20 cellular contexts compared by ENCODE assay signal in the genomic region with DNA sequence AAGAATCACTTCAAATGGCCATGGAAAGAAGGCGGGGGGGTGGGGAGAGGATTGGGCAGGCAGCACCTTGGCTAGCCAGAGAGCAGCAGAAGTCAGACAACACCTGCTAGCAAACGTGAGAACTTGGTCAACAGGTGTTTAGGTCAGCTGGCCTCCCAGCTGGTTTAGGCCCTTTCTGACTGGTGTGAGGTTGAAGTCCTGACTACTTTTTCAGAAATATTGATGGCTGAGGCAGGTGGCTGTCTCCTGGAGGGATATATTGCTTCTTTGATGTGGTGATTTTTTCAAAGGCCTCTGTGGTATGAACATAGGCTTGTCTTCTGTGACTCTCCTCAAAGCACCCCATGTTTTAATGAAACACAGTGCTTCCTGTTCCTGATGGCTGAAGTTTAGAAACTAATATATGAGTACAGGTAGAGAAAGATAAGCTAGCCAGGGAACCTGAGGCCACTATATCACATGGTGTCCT.
A peak's percentile ranks its signal among the peaks of the same experiment; 100 is the strongest.
DNase-seq lines count a peak whose midpoint lies in the region; TF ChIP-seq lines count a peak whose summit lies in the region.
"Had no signal": no experiment of that assay in that cellular context is flagged by ENCODE, and none has a peak within 500 bp of the region (broad histone marks: within the 10 kb centered on the region; RNA-seq: fewer than 3 reads in every experiment).

No MANE protein-coding gene starts in this region.

- peak; percentile 87 for DNase-seq in DMS53 (lab: John Stamatoyannopoulos, UW)
- peak; percentile 90 for DNase-seq in MM.1S
- peak; percentile 21 for DNase-seq in myocyte (ENCODE audit: low read depth)
- DNase-seq in nephron progenitor cell: no peak
- no peak for DNase-seq in uterus
- no peak for DNase-seq in cerebellar cortex (ENCODE audit: low spot score)
- no peak for DNase-seq in anterior cingulate cortex (lab: John Stamatoyannopoulos, UW)
- DNase-seq: DMS 273 treated with DMSO at 0.1 percent for 48 hours; EL; IMR-90; MV-4-11; NCI-H1436; NCI-H2081 treated with DMSO at 0.1 percent for 48 hours; NCI-H524; NK-92 treated with Interleukin-12 subunit alpha and Interleukin-12 subunit beta, amount 100 ng/mL, for 24 hours; PC-3 had no signal

- H3K27me3 ChIP-seq in MM.1S (replicated peaks; ENCODE audit: insufficient read depth, low read length) (no peaks in the 10 kb centered on the region), OCI-LY1 (ENCODE audit: insufficient read depth, low read length) (no peaks in the 10 kb centered on the region), uterus (no peaks in the 10 kb centered on the region)
- H3K27me3 ChIP-seq: BLaER1 treated with 17β-estradiol and CSF1 and Interleukin-3, amounts not matched to agents 10 nM and 100 nM; SJSA1 had no signal

- H3K4me2 ChIP-seq in MM.1S (ENCODE audit: low read depth, low read length) (peak overlapping the region; percentile 29; the same call in 1 of the 2 replicates), OCI-LY1 (ENCODE audit: low read length) (no peak overlapping the region)
- H3K4me2 ChIP-seq: A549; BLaER1 treated with 17β-estradiol and CSF1 and Interleukin-3, amounts not matched to agents 10 nM and 100 nM had no signal

- no peaks in the 10 kb centered on the region for H4K20me1 ChIP-seq in MM.1S (ENCODE audit: insufficient read depth, low read length)
- no peaks in the 10 kb centered on the region for H4K20me1 ChIP-seq in OCI-LY1 (ENCODE audit: insufficient read depth, low read length)
- H4K20me1 ChIP-seq: BLaER1 treated with 17β-estradiol and CSF1 and Interleukin-3, amounts not matched to agents 10 nM and 100 nM had no signal

- H3K4me1 Mint-ChIP-seq in nephron progenitor cell: peaks cover 5% of the 10 kb centered on the region

- H3K79me2 ChIP-seq in MM.1S (ENCODE audit: low read length) (no peaks in the 10 kb centered on the region), OCI-LY1 (ENCODE audit: insufficient read depth, low read length) (no peaks in the 10 kb centered on the region)

- no peaks in the 10 kb centered on the region for H3K27me3 Mint-ChIP-seq in nephron progenitor cell (ENCODE audit: low read depth, poor library complexity)

- H2AFZ ChIP-seq in MM.1S (ENCODE audit: low read length): no peak overlapping the region
- H2AFZ ChIP-seq in OCI-LY1 (ENCODE audit: low read length): no peak overlapping the region

- H3K36me3 Mint-ChIP-seq in nephron progenitor cell (ENCODE audit: low read depth): no peaks in the 10 kb centered on the region

- H3K27ac Mint-ChIP-seq in nephron progenitor cell: no peak overlapping the region

- H3K4me1 ChIP-seq in MM.1S (ENCODE audit: low read length) (peaks cover 20% of the 10 kb centered on the region), OCI-LY1 (ENCODE audit: insufficient read depth, low read length, severe bottlenecking) (peaks cover 40% of the 10 kb centered on the region), uterus (no peaks in the 10 kb centered on the region)
- H3K4me1 ChIP-seq: A549; BLaER1 treated with 17β-estradiol and CSF1 and Interleukin-3, amounts not matched to agents 10 nM and 100 nM; SJSA1 had no signal

- H3K9me3 Mint-ChIP-seq in nephron progenitor cell: peaks cover 5% of the 10 kb centered on the region

- H3K9me3 ChIP-seq in MM.1S (replicated peaks; ENCODE audit: insufficient read depth, low read length) (no peaks in the 10 kb centered on the region), OCI-LY1 (ENCODE audit: low read length) (no peaks in the 10 kb centered on the region), uterus (no peaks in the 10 kb centered on the region)
- H3K9me3 ChIP-seq: A549, SJSA1 had no signal

- no peak overlapping the region for H3K9ac ChIP-seq in MM.1S (ENCODE audit: low read length)
- no peak overlapping the region for H3K9ac ChIP-seq in OCI-LY1 (ENCODE audit: low read length)
- H3K9ac ChIP-seq: BLaER1 treated with 17β-estradiol and CSF1 and Interleukin-3, amounts not matched to agents 10 nM and 100 nM had no signal

- no peak overlapping the region for H3K4me3 Mint-ChIP-seq in nephron progenitor cell

- H3K27ac ChIP-seq in MM.1S (ENCODE audit: low read length) (peak overlapping the region; percentile 70; the same call in 1 of the 2 replicates), OCI-LY1 (ENCODE audit: low read depth, low read length, poor library complexity, severe bottlenecking) (peak overlapping the region; percentile 17), uterus (no peak overlapping the region)
- H3K27ac ChIP-seq: A549; BLaER1 treated with 17β-estradiol and CSF1 and Interleukin-3, amounts not matched to agents 10 nM and 100 nM; SJSA1 had no signal

- intact Hi-C loops in uterus (cut with DNase I; ENCODE audit: low total_unique reads): no loop called here

- H3F3A ChIP-seq in MM.1S (ENCODE audit: insufficient read depth, low read length) (no peaks in the 10 kb centered on the region), OCI-LY1 (ENCODE audit: insufficient read depth, low read length) (no peaks in the 10 kb centered on the region)

- H3K4me3 ChIP-seq in MM.1S (ENCODE audit: low read length) (no peak overlapping the region), OCI-LY1 (ENCODE audit: low read depth, low read length, poor library complexity, severe bottlenecking) (no peak overlapping the region), uterus (no peak overlapping the region)
- H3K4me3 ChIP-seq: A549; BLaER1 treated with 17β-estradiol and CSF1 and Interleukin-3, amounts not matched to agents 10 nM and 100 nM; SJSA1 had no signal

- H3K36me3 ChIP-seq in MM.1S (replicated peaks; ENCODE audit: insufficient read depth, low read length) (no peaks in the 10 kb centered on the region), OCI-LY1 (ENCODE audit: insufficient read depth, low read length) (no peaks in the 10 kb centered on the region), uterus (no peaks in the 10 kb centered on the region)
- H3K36me3 ChIP-seq: BLaER1 treated with 17β-estradiol and CSF1 and Interleukin-3, amounts not matched to agents 10 nM and 100 nM; SJSA1 had no signal

- H3K9me2 ChIP-seq in MM.1S (replicated peaks; ENCODE audit: insufficient read depth, low read length): no peaks in the 10 kb centered on the region
- no peaks in the 10 kb centered on the region for H3K9me2 ChIP-seq in OCI-LY1 (ENCODE audit: low read depth, low read length)

- no peak for TF ChIP-seq POLR2A in uterus (IDR thresholded peaks at IDR 0.05)

- no peak for TF ChIP-seq CTCF in MM.1S (IDR thresholded peaks at IDR 0.05; ENCODE audit: low read length)
- no peak for TF ChIP-seq CTCF in OCI-LY1 (IDR thresholded peaks at IDR 0.05; ENCODE audit: low read length)
- TF ChIP-seq CTCF in nephron progenitor cell (IDR thresholded peaks at IDR 0.05): no peak
- no peak for TF ChIP-seq CTCF in uterus (IDR thresholded peaks at IDR 0.05)

Comparison
In these comparisons a context has a peak if more than half of its experiments do, and no peak if none do; other contexts are left out.
1. DNase-seq: peak in DMS53 (single experiment), MM.1S (single experiment) and myocyte (single experiment); none in nephron progenitor cell (single experiment), uterus (0 of 2), cerebellar cortex (single experiment) and anterior cingulate cortex (0 of 58).
2. H3K27ac ChIP-seq: peak in MM.1S (single experiment) and OCI-LY1 (single experiment); none in uterus (0 of 2).